Comparison of ENCODE assay signal across 14 cellular contexts in the genomic region with DNA sequence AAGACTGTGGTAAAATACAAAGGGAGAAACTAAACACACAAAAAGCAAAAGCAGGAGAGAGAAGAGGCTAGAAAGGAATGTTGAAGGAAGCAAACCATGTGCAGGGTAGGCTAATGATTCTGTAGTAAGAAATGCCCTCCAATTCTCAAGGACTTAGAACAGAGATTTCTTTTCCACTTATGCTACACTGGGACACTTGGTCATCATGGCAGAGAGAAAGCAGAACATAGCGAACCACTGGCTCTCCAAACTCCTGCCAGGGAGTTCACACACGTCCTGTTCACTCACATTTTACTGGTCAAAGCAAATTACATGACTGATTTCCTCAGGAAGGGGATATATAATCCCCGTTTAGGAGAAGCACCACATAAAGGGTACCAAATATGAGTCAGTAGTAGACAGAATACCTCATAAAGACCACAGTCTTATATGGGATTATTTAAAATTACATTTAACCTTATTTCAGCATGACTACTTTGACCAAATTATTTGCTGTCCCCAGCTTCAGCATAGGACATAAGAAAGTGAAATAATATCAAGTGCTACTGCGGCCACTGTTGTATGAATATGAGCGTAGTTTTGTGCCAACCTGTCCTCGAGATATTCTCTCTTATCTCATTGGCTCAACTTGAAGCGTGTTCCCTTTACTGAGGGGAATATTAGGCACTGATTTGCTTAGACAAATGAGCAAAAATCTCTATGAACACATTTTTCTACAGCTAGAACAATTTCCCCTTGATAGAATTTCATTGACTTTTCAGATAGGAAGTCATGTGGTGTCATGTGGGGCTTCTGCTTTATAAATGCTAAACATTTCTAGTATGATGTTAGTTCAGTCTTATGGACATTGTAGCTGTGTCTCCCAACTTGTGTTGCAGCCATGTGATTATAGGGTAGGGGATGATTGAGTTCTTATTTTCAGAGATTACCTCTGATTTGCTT.
"Had no signal": no experiment of that assay in that cellular context is flagged by ENCODE, and none has a peak within 500 bp of the region (broad histone marks: within the 10 kb centered on the region; RNA-seq: fewer than 3 reads in every experiment).

No MANE protein-coding gene starts in this region.

- H3K27ac Mint-ChIP-seq: activated CD4-positive, alpha-beta T cell treated with anti-CD3 and anti-CD28 coated beads, Interleukin-2, amount 10 ng/mL, durations not matched to agents 24 days and 14 days; activated naive CD4-positive, alpha-beta T cell treated with anti-CD3 and anti-CD28 coated beads, Interleukin-2, amount 50 U/mL, for 24 hours; brain; T-helper 1 cell treated with Interleukin-12 subunit alpha and Interleukin-12 subunit beta and Interleukin-4 antibody, amounts not matched to agents 30 μg/mL and 1 μg/mL, for 36 hours; WTC11 had no signal

- FAIRE-seq: pancreas had no signal

- H3K4me3 ChIP-seq: pancreas, skin epidermis, stomach, thoracic aorta had no signal

- H3K27ac ChIP-seq: pancreas, stomach, thoracic aorta had no signal

- H3K4me3 Mint-ChIP-seq: activated CD4-positive, alpha-beta T cell treated with anti-CD3 and anti-CD28 coated beads, Interleukin-2, amount 10 ng/mL, durations not matched to agents 24 days and 14 days; activated naive CD4-positive, alpha-beta T cell treated with anti-CD3 and anti-CD28 coated beads, Interleukin-2, amount 50 U/mL, for 24 hours; brain; T-helper 1 cell treated with Interleukin-12 subunit alpha and Interleukin-12 subunit beta and Interleukin-4 antibody, amounts not matched to agents 30 μg/mL and 1 μg/mL, for 36 hours; WTC11 had no signal

- H3K4me1 Mint-ChIP-seq: activated CD4-positive, alpha-beta T cell treated with anti-CD3 and anti-CD28 coated beads, Interleukin-2, amount 10 ng/mL, durations not matched to agents 24 days and 14 days; activated naive CD4-positive, alpha-beta T cell treated with anti-CD3 and anti-CD28 coated beads, Interleukin-2, amount 50 U/mL, for 24 hours; brain; WTC11 had no signal

- H3K9me3 ChIP-seq: pancreas, stomach, thoracic aorta had no signal

- H3K36me3 ChIP-seq: pancreas, stomach, thoracic aorta had no signal

- ATAC-seq: pancreas, WTC11 had no signal

- H3K9me3 Mint-ChIP-seq: activated CD4-positive, alpha-beta T cell treated with anti-CD3 and anti-CD28 coated beads, Interleukin-2, amount 10 ng/mL, durations not matched to agents 24 days and 14 days; activated naive CD4-positive, alpha-beta T cell treated with anti-CD3 and anti-CD28 coated beads, Interleukin-2, amount 50 U/mL, for 24 hours; brain; T-helper 1 cell treated with Interleukin-12 subunit alpha and Interleukin-12 subunit beta and Interleukin-4 antibody, amounts not matched to agents 30 μg/mL and 1 μg/mL, for 36 hours; WTC11 had no signal

- H3K27me3 ChIP-seq: pancreas, stomach had no signal

- DNase-seq: activated CD4-positive, alpha-beta T cell treated with anti-CD3 and anti-CD28 coated beads, Interleukin-2, amount 10 ng/mL, durations not matched to agents 24 days and 14 days; activated T-cell treated with anti-CD3 and anti-CD28 coated beads, Interleukin-2, amount 50 U/mL, for 1 hour; amygdala; cerebellar nuclear complex; dermis blood vessel endothelial cell; erythroblast; pancreas; stomach had no signal

- H3K4me1 ChIP-seq: pancreas, stomach had no signal
